8 cellular contexts compared by ENCODE assay signal in genomic region chr9:93827545-93828330, GRCh38.
DNase-seq lines count a peak whose midpoint lies in the region; ATAC-seq lines count a peak whose summit lies in the region.

No MANE protein-coding gene starts in this region.

- ATAC-seq in HG02642 (IDR thresholded peaks at IDR 0.05; ENCODE audit: poor library complexity, unreplicated experiment) (peak; percentile 50), GM18873 (IDR thresholded peaks at IDR 0.05; ENCODE audit: low FRiP score, unreplicated experiment) (no peak)

- in situ Hi-C loops in Caki2 (cut with HindIII; ENCODE audit: low pct_unique_long_range_greater_than_20kb, low sequenced_read_pairs): no loop called here

- peak; percentile 4 for DNase-seq in Caki2 (ENCODE audit: low read depth)
- DNase-seq in SK-N-DZ (ENCODE audit: low spot score): peak; percentile 61
- DNase-seq in central memory CD4-positive, alpha-beta T cell: peak; percentile 2
- peak; percentile 32 for DNase-seq in kidney glomerular epithelial cell (lab: John Stamatoyannopoulos, UW)
- DNase-seq in stimulated activated CD4-positive, alpha-beta T cell treated with anti-CD3 and anti-CD28 coated beads, Interleukin-2, amount 100 ng/mL, for 24 hours: peak; percentile 45 to 63
- no peak for DNase-seq in NCI-H2107 (lab: John Stamatoyannopoulos, UW)
